Comparison of ENCODE assay signal across 13 cellular contexts in the genomic region with DNA sequence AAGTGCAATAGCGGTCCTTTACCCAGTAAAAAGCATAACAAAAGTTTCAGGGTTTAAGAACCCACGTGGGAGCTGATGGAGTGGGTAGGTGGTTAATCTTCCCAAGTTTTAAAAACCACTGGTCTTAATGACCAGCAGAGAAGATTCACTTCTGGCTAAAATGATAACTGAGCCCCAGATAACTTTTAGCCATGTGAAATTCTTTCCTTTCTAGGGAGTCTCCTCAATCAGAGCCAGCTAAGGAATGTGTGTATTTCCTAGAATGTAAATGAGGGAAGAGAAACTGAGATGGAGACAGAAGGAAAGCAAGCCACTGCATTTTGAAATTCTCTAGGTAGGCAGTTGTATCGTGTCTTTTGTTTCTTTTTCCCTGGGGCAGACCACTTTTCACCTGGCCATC. TPM values are rescaled to one million over a fixed set of nuclear protein-coding genes. Genes with fewer than 3 reads are reported as not detected.
DNase-seq lines count a peak whose midpoint lies in the region; ATAC-seq, FAIRE-seq and TF ChIP-seq lines count a peak whose summit lies in the region.
"Had no signal": no experiment of that assay in that cellular context is flagged by ENCODE, and none has a peak within 500 bp of the region (broad histone marks: within the 10 kb centered on the region; RNA-seq: fewer than 3 reads in every experiment).

No MANE protein-coding gene starts in this region.

- ATAC-seq in GM21390 (IDR thresholded peaks at IDR 0.05; ENCODE audit: unreplicated experiment): no peak
- ATAC-seq in HG02759 (IDR thresholded peaks at IDR 0.05; ENCODE audit: unreplicated experiment): no peak

- no peaks in the 10 kb centered on the region for H3K36me3 ChIP-seq in keratinocyte (ENCODE audit: control insufficient read depth in 2 of 2, extremely low read depth in 1 of 2, insufficient read depth in 2 of 2, low read length in 2 of 2)

- H4K20me1 ChIP-seq in keratinocyte (ENCODE audit: control insufficient read depth, extremely low read depth, insufficient read depth, low read length): no peaks in the 10 kb centered on the region

- no peak overlapping the region for H2AFZ ChIP-seq in keratinocyte (ENCODE audit: control insufficient read depth, low read length)

- DNase-seq in GM03348 (ENCODE audit: low spot score) (peak; percentile 27), amniotic epithelial cell (ENCODE audit: low read depth) (peak; percentile 44), keratinocyte (ENCODE audit: low read depth, low spot score) (no peak), AG20443 (ENCODE audit: low spot score) (no peak), GM19240 (ENCODE audit: insufficient read length, low spot score) (no peak)
- DNase-seq: midbrain; NCI-H1105 treated with DMSO at 0.1 percent for 48 hours; stimulated activated CD4-positive, alpha-beta T cell treated with anti-CD3 and anti-CD28 coated beads, Interleukin-4, amount 100 ng/mL, for 1 hour had no signal

- H3K4me2 ChIP-seq in keratinocyte (ENCODE audit: control insufficient read depth, extremely low read depth, insufficient read depth, low read depth, low read length): peak overlapping the region; percentile 66

- H3K27ac ChIP-seq in keratinocyte (ENCODE audit: control insufficient read depth, insufficient read depth, low read length) (no peak overlapping the region), skin epidermis (peak overlapping the region in 2 of 21 experiments; percentile 3 to 59)
- H3K27ac ChIP-seq: epithelial cell of prostate had no signal

- dilution Hi-C loops in keratinocyte (cut with MboI; ENCODE audit: extremely low pct_ligation_motif_present, low sequenced_read_pairs): no loop called here

- no peak overlapping the region for H3K9ac ChIP-seq in keratinocyte (ENCODE audit: control insufficient read depth, extremely low read depth, insufficient read depth, low read length)

- peaks cover 3% of the 10 kb centered on the region for H3K4me1 ChIP-seq in keratinocyte (ENCODE audit: control insufficient read depth, extremely low read depth, insufficient read depth, low read length)

- H3K79me2 ChIP-seq in keratinocyte (ENCODE audit: control insufficient read depth, insufficient read depth, low read length): no peaks in the 10 kb centered on the region

- FAIRE-seq in keratinocyte (lab: Jason Lieb, UNC): no peak
- FAIRE-seq: H54 had no signal

- H3K27me3 ChIP-seq in keratinocyte (ENCODE audit: control insufficient read depth, extremely low read depth, insufficient read depth, low read length): peaks cover 32% of the 10 kb centered on the region

- no peaks in the 10 kb centered on the region for H3K9me1 ChIP-seq in keratinocyte (ENCODE audit: control insufficient read depth, extremely low read depth, insufficient read depth, low read length)

- H3K4me3 ChIP-seq in keratinocyte (ENCODE audit: control insufficient read depth in 2 of 3, extremely low read depth in 1 of 3, insufficient read depth in 2 of 3, low read depth in 1 of 3, low read length in 3 of 3) (no peak overlapping the region), skin epidermis (peak overlapping the region in 5 of 7 experiments; percentile 23 to 52 (median 34))

- TF ChIP-seq CTCF in keratinocyte (optimal IDR thresholded peaks at IDR 0.05 in 1 of 3, IDR thresholded peaks at IDR 0.05 in 1 of 3, conservative IDR thresholded peaks at IDR 0.05 in 1 of 3; ENCODE audit: extremely low read depth in 1 of 3, insufficient read depth in 2 of 3, low read length in 3 of 3): no peak

- H3K9me3 ChIP-seq in keratinocyte (ENCODE audit: control insufficient read depth, low read depth, low read length): no peaks in the 10 kb centered on the region

RNA-seq across cellular contexts. Expression of a gene that starts 1.6 kb away (rescaled TPM):
- polyA plus RNA-seq in keratinocyte: not detected in 3 replicates
- polyA plus RNA-seq in keratinocyte (2011; ENCODE audit: low read depth): not detected
- polyA plus RNA-seq in keratinocyte (2011; cell fraction: cytosol; rRNA removed): not detected in 2 replicates
- not detected in 2 replicates for polyA plus RNA-seq in keratinocyte (2011; cell fraction: nucleus; rRNA removed)
- not detected in 2 replicates for polyA plus RNA-seq in keratinocyte (2012; ENCODE audit: low replicate concordance)
- not detected in 3 replicates for polyA minus RNA-seq in keratinocyte
- not detected for polyA minus RNA-seq in keratinocyte (2011; cell fraction: cytosol; rRNA and poly(A)+ RNA removed)
- polyA minus RNA-seq in keratinocyte (2011; cell fraction: nucleus; rRNA and poly(A)+ RNA removed): not detected in 2 replicates

Comparison
In these comparisons a context has a peak if more than half of its experiments do, and no peak if none do; other contexts are left out.
1. DNase-seq: peak in GM03348 (single experiment) and amniotic epithelial cell (single experiment); none in keratinocyte (single experiment), AG20443 (single experiment) and GM19240 (single experiment).
2. H3K4me3 ChIP-seq: peak in skin epidermis (5 of 7); none in keratinocyte (0 of 3).